6 cellular contexts compared by ENCODE assay signal in the genomic region with DNA sequence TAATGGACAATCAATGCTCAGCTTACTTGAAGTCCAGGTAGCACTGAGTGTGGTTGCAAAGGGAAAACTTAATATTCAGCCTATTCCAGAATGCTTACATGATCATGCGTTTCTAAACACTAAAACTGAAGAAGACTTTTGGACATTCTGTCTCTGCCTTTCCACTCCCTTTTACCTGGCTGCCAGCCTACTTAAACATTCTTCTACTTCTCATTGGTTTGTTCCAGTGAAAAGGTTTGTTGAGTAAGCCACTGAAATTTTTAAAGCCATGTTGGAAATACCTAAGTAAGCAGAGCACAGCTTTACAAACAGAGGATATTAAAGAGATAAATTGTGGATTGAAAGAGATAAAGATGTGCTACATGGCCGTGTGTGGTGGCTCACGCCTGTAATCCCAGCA.
"Had no signal": no experiment of that assay in that cellular context is flagged by ENCODE, and none has a peak within 500 bp of the region (broad histone marks: within the 10 kb centered on the region; RNA-seq: fewer than 3 reads in every experiment).

No MANE protein-coding gene starts in this region.

- H3K27ac ChIP-seq: HL-60 had no signal

- H3K4me3 ChIP-seq: GM23338 had no signal

- DNase-seq: H9, HCEC 1CT, KBM-7 had no signal

- ATAC-seq: GM23338, HepG2 had no signal
